ENCODE assay signal across 8 cellular contexts in genomic region chr5:113047733-113048652, GRCh38.
DNase-seq lines count a peak whose midpoint lies in the region; ATAC-seq lines count a peak whose summit lies in the region.

No MANE protein-coding gene starts in this region.

- DNase-seq in MV-4-11 (lab: John Stamatoyannopoulos, UW) (peak; percentile 72), mucosa of gallbladder (ENCODE audit: low spot score) (peak; percentile 30), NCI-H1930 (lab: John Stamatoyannopoulos, UW) (no peak), NCI-H526 (lab: John Stamatoyannopoulos, UW) (no peak), GM19240 (ENCODE audit: insufficient read length, low spot score) (no peak), NCI-H446 treated with DMSO at 0.1 percent for 48 hours (lab: John Stamatoyannopoulos, UW) (no peak)

- ATAC-seq in GM18861 (IDR thresholded peaks at IDR 0.05; ENCODE audit: unreplicated experiment): peak; percentile 88
- peak; percentile 88 for ATAC-seq in HG02759 (IDR thresholded peaks at IDR 0.05; ENCODE audit: unreplicated experiment)

Comparison
In these comparisons a context has a peak if more than half of its experiments do, and no peak if none do; other contexts are left out.
1. DNase-seq: peak in MV-4-11 (single experiment) and mucosa of gallbladder (single experiment); none in NCI-H1930 (0 of 2), NCI-H526 (0 of 2), GM19240 (single experiment) and NCI-H446 treated with DMSO at 0.1 percent for 48 hours (single experiment).